10 cellular contexts compared by ENCODE assay signal in the genomic region with DNA sequence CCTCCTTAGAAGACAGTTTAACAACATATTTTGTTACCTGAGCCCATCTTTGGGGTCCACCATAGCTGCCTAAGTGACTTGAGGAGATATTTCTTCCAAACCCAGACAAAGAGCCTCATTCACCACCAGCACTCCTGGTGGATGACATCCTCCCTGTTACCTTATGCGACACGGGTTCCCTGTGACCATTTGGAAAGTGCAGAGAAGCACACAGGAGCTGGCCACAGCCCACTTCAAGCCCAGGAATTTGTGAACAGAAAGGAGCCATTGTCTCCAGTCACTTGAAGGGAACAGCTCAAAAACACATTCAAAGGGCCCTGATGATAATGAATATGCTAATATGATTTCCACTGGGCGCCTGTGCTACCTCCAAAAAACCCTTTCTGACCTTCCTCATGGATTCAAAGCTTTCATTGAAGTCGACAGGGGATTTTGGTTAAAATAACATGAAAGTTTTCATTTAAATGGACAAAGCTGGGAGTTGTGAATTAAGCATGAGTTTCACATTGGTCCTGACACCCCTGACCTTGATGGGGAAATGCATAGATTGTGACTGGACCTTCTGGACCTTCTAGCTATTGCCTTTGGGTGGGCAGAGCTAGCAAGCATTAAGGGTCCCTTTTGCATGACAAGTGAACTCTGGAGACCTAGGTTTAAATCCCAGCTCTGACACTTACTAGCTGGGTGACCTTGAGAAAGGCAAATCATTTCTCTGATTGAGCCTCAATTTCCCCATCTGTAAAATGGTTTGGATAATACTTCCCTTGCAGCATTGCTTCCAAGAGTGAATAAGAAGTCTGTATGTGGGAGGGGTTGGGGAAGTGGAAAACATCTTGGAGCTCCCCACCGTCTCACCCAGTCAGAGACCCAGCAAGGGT.
A peak's percentile ranks its signal among the peaks of the same experiment; 100 is the strongest.
DNase-seq lines count a peak whose midpoint lies in the region; ATAC-seq and TF ChIP-seq lines count a peak whose summit lies in the region.
"Had no signal": no experiment of that assay in that cellular context is flagged by ENCODE, and none has a peak within 500 bp of the region (broad histone marks: within the 10 kb centered on the region; RNA-seq: fewer than 3 reads in every experiment).

No MANE protein-coding gene starts in this region.

- H3K9ac ChIP-seq in SK-N-MC (ENCODE audit: insufficient read length): no peak overlapping the region

- no peaks in the 10 kb centered on the region for H3K36me3 ChIP-seq in SK-N-MC (ENCODE audit: insufficient read depth, low read length)

- TF ChIP-seq CTCF in C4-2B (conservative IDR thresholded peaks at IDR 0.05): no peak

- no peak for DNase-seq in SK-N-MC (ENCODE audit: low read depth, low spot score)
- DNase-seq in inferior parietal cortex (ENCODE audit: extremely low spot score): peak; percentile 50
- DNase-seq in renal cortical epithelial cell (ENCODE audit: low read depth): peak; percentile 34
- DNase-seq in SKM-1 (lab: John Stamatoyannopoulos, UW; ENCODE audit: unreplicated experiment): no peak
- DNase-seq in NOMO-1 treated with DMSO at 0.1 percent for 48 hours (lab: John Stamatoyannopoulos, UW; ENCODE audit: unreplicated experiment): no peak
- no peak for DNase-seq in activated naive CD4-positive, alpha-beta T cell treated with anti-CD3 and anti-CD28 coated beads, Interleukin-2, amount 50 U/mL, for 16 hours
- DNase-seq: activated T-cell treated with anti-CD3 and anti-CD28 coated beads, Interleukin-2, amount 50 U/mL, for 72 hours; effector CD4-positive, alpha-beta T cell had no signal

- ATAC-seq in HG03135 (IDR thresholded peaks at IDR 0.05; ENCODE audit: unreplicated experiment): no peak
- ATAC-seq: activated T-cell treated with anti-CD3 and anti-CD28 coated beads, Interleukin-2, amount 50 U/mL, for 72 hours had no signal

- H3K4me3 ChIP-seq in SK-N-MC: peak overlapping the region; percentile 51

- H3K27ac ChIP-seq in C4-2B (peak overlapping the region; percentile 56), SK-N-MC (peak overlapping the region; percentile 87)

- no peaks in the 10 kb centered on the region for H3K9me3 ChIP-seq in SK-N-MC (ENCODE audit: low read depth, low read length)

Comparison
In these comparisons a context has a peak if more than half of its experiments do, and no peak if none do; other contexts are left out.
1. DNase-seq: peak in inferior parietal cortex (single experiment) and renal cortical epithelial cell (single experiment); none in SK-N-MC (single experiment), SKM-1 (single experiment), NOMO-1 treated with DMSO at 0.1 percent for 48 hours (single experiment) and activated naive CD4-positive, alpha-beta T cell treated with anti-CD3 and anti-CD28 coated beads, Interleukin-2, amount 50 U/mL, for 16 hours (single experiment).